ENCODE assay signal across 13 cellular contexts in genomic region chr9:76180541-76180940, GRCh38.
A peak's percentile ranks its signal among the peaks of the same experiment; 100 is the strongest.
DNase-seq lines count a peak whose midpoint lies in the region; ATAC-seq, FAIRE-seq and TF ChIP-seq lines count a peak whose summit lies in the region.
"Had no signal": no experiment of that assay in that cellular context is flagged by ENCODE, and none has a peak within 500 bp of the region (broad histone marks: within the 10 kb centered on the region; RNA-seq: fewer than 3 reads in every experiment).

No MANE protein-coding gene starts in this region.

- DNase-seq in AG04450 (ENCODE audit: low read depth, low spot score), result no peak
- peak; percentile 15 for DNase-seq in HuH-7 (ENCODE audit: low spot score)
- peak; percentile 36 for DNase-seq in mucosa of gallbladder (ENCODE audit: low spot score)
- no peak for DNase-seq in SHP77 (lab: John Stamatoyannopoulos, UW)
- DNase-seq in NAMALWA (ENCODE audit: low spot score), result no peak
- DNase-seq: activated CD4-positive, alpha-beta memory T cell treated with anti-CD3 and anti-CD28 coated beads for 36 hours; activated gamma-delta T cell treated with Interleukin-2 at 50 U/mL for 16 hours; MG63 had no signal

- TF ChIP-seq CTCF in AG04450 (IDR thresholded peaks at IDR 0.05; ENCODE audit: low read depth, low read length), result peak; percentile 8; the same call in 1 of the 2 replicates

- peak; percentile 24 for FAIRE-seq in colon (lab: Jason Lieb, UNC)

- CTCF ChIA-PET in AG04450 (lab: Charles Lee), result interaction anchor here (1.0 kb wide), 1 partner anchor 36 kb away, joined by 3 read pairs; no protein-coding TSS in a partner anchor

- H3K27me3 ChIP-seq in AG04450 (ENCODE audit: control insufficient read depth, insufficient read depth, low read length), result no peaks in the 10 kb centered on the region
- H3K27me3 ChIP-seq: BLaER1, MG63, neutrophil had no signal

- no peak overlapping the region for H3K4me3 ChIP-seq in AG04450 (ENCODE audit: low read depth, low read length)
- H3K4me3 ChIP-seq: BLaER1, MG63 had no signal

- no peak overlapping the region for H3K27ac ChIP-seq in AG04450 (ENCODE audit: low read depth, low read length)
- H3K27ac ChIP-seq: BLaER1, neutrophil had no signal

- no peaks in the 10 kb centered on the region for H3K9me3 ChIP-seq in AG04450 (ENCODE audit: control insufficient read depth, insufficient read depth, low read length)
- H3K9me3 ChIP-seq: BLaER1, MG63, neutrophil had no signal

- POLR2A ChIA-PET in AG04450 (lab: Yijun Ruan, JAX), result interaction anchor here (0.7 to 1.8 kb wide), 7 partner anchors 14 to 76 kb away, joined by 3 to 8 read pairs (median 6); no protein-coding TSS in a partner anchor

- ATAC-seq in GM19351 (IDR thresholded peaks at IDR 0.05; ENCODE audit: unreplicated experiment) (no peak), GM21717 (IDR thresholded peaks at IDR 0.05; ENCODE audit: unreplicated experiment) (no peak)

Comparison
In these comparisons a context has a peak if more than half of its experiments do, and no peak if none do; other contexts are left out.
1. DNase-seq: peak in HuH-7 (single experiment) and mucosa of gallbladder (single experiment); none in AG04450 (single experiment), SHP77 (0 of 2) and NAMALWA (single experiment).